In the genomic region with DNA sequence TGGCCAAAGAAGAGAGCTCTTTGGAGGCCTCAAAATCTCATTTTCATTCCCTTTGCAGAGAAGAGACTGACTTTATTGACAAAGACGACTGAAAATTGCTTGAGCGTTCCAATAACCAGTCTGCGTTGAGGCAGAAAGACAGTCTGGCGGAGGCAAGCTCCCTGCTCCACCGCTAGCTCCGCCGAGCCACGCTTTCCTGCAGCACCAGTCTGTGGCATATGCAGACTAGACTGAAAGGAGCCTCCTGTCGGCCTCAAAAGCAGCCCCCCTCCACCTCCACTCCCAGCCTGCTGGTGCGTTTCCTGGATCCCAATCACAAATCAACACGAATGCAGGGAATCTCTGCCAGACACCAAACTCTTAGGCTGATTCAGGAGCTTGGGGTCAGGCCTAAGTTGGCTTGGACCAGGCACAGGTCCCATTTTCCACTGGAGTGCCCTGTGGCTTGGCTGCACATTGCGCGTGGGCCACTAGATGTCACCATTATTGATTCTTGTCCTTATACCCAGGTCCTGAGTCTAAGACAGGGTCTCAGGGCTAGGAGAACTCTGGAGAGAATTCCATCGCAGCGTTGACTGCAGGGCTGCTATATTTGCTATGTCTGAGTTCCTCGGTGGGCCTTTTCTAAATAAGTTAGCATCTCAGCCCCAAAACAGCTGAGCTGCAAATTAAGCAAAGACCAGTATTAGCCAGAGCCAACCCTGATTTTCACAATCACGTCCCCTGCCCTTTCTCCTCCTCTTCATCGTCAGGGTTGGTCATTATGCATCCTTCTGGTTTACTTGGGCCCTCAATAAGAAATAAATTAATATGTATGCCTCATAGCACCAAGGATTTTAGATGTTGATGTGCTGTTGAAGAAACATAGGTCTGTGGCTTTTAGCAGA, we compare ENCODE assay signal across 8 cellular contexts. TPM values are rescaled to one million over a fixed set of nuclear protein-coding genes. Genes with fewer than 3 reads are reported as not detected.
DNase-seq lines count a peak whose midpoint lies in the region; ATAC-seq and TF ChIP-seq lines count a peak whose summit lies in the region.

No MANE protein-coding gene starts in this region.

- intact Hi-C loops in esophagus squamous epithelium (cut with DNase I): no loop called here
- intact Hi-C loops in thyroid gland (cut with DNase I): loop anchor here (10.0 kb wide), 2 partner anchors 65 to 225 kb away; a partner anchor contains a TSS

- peaks cover 0 to 1% of the 10 kb centered on the region in 2 experiments; a peak in 1 of 5 replicates for H3K9me3 Mint-ChIP-seq in H9
- no peaks in the 10 kb centered on the region for H3K9me3 Mint-ChIP-seq in activated CD8-positive, alpha-beta memory T cell treated with anti-CD3 and anti-CD28 coated beads, Interleukin-2, amount 10 ng/mL, durations not matched to agents 7 days and 5 days (ENCODE audit: low read depth)
- H3K9me3 Mint-ChIP-seq in nephron progenitor cell: peaks cover 5% of the 10 kb centered on the region

- CTCF ChIA-PET in activated CD8-positive, alpha-beta memory T cell treated with anti-CD3 and anti-CD28 coated beads, Interleukin-2, amount 10 ng/mL, durations not matched to agents 7 days and 5 days (lab: Charles Lee): interaction anchor here (1.1 to 1.3 kb wide), 2 partner anchors 21 to 229 kb away, joined by 3 to 6 read pairs; no protein-coding TSS in a partner anchor

- H3K4me1 Mint-ChIP-seq in H9 (peaks cover 10 to 12% of the 10 kb centered on the region in 2 experiments), nephron progenitor cell (no peaks in the 10 kb centered on the region)
- peaks cover 3% of the 10 kb centered on the region for H3K4me1 Mint-ChIP-seq in activated CD8-positive, alpha-beta memory T cell treated with anti-CD3 and anti-CD28 coated beads, Interleukin-2, amount 10 ng/mL, durations not matched to agents 7 days and 5 days

- TF ChIP-seq POLR2A in esophagus squamous epithelium (IDR thresholded peaks at IDR 0.05): no peak
- TF ChIP-seq POLR2A in thyroid gland (IDR thresholded peaks at IDR 0.05): no peak

- DNase-seq in D341Med (ENCODE audit: low spot score) (peak; percentile 75), H9 (peak; percentile 71), NCI-H524 treated with DMSO at 0.1 percent for 48 hours (lab: John Stamatoyannopoulos, UW) (peak; percentile 8), esophagus squamous epithelium (lab: John Stamatoyannopoulos, UW) (no peak), nephron progenitor cell (peak; percentile 64), thyroid gland (peak; percentile 81 to 83)
- DNase-seq in activated CD8-positive, alpha-beta memory T cell treated with anti-CD3 and anti-CD28 coated beads, Interleukin-2, amount 10 ng/mL, durations not matched to agents 7 days and 5 days: peak; percentile 59

- no peak overlapping the region for H4K5ac ChIP-seq in H9 (ENCODE audit: insufficient read length, low read depth, low read length)

- H2BK15ac ChIP-seq in H9 (ENCODE audit: low read depth, low read length): no peak overlapping the region

- H3K14ac ChIP-seq in H9 (ENCODE audit: insufficient read depth, low read length): no peak overlapping the region

- H3K23me2 ChIP-seq in H9 (ENCODE audit: insufficient read length, low read depth, low read length, poor library complexity, severe bottlenecking): no peaks in the 10 kb centered on the region

- no peaks in the 10 kb centered on the region for H3K36me3 ChIP-seq in esophagus squamous epithelium
- no peaks in the 10 kb centered on the region for H3K36me3 ChIP-seq in thyroid gland

- no peak overlapping the region for H3K4me2 ChIP-seq in H9 (ENCODE audit: insufficient read depth, insufficient read length, low read length)

- H3K79me2 ChIP-seq in H9 (ENCODE audit: insufficient read depth, low read length): no peaks in the 10 kb centered on the region

- no peak overlapping the region for H4K91ac ChIP-seq in H9 (ENCODE audit: insufficient read length, low read depth, low read length)

- no peak overlapping the region for H2AFZ ChIP-seq in H9 (ENCODE audit: low read length)

- H3K27ac Mint-ChIP-seq in H9 (no peak overlapping the region; a peak in 1 of 7 replicates), nephron progenitor cell (peak overlapping the region; percentile 71)
- H3K27ac Mint-ChIP-seq in activated CD8-positive, alpha-beta memory T cell treated with anti-CD3 and anti-CD28 coated beads, Interleukin-2, amount 10 ng/mL, durations not matched to agents 7 days and 5 days: no peak overlapping the region

- TF ChIP-seq CTCF in H9 (conservative IDR thresholded peaks at IDR 0.05) (peak; percentile 68), esophagus squamous epithelium (IDR thresholded peaks at IDR 0.05) (peak; percentile 30 to 60 (median 46)), nephron progenitor cell (IDR thresholded peaks at IDR 0.05) (peak; percentile 59), thyroid gland (IDR thresholded peaks at IDR 0.05) (peak; percentile 35 to 81 (median 70))

- no peaks in the 10 kb centered on the region for H3K9me3 ChIP-seq in H9 (ENCODE audit: control insufficient read depth, low read depth, low read length)
- H3K9me3 ChIP-seq in esophagus squamous epithelium: no peaks in the 10 kb centered on the region
- H3K9me3 ChIP-seq in thyroid gland: no peaks in the 10 kb centered on the region

- H3K4me3 ChIP-seq in esophagus squamous epithelium (no peak overlapping the region), thyroid gland (replicated peaks in 1 of 3) (no peak overlapping the region)

- no peak overlapping the region for H3K4ac ChIP-seq in H9 (ENCODE audit: low read depth, low read length)

- H4K8ac ChIP-seq in H9 (replicated peaks; ENCODE audit: insufficient read length, low read depth, low read length): no peak overlapping the region

- H3K36me3 Mint-ChIP-seq in H9 (ENCODE audit: insufficient read depth in 1 of 3, low read depth in 3 of 3) (peaks cover 0 to 3% (median 0%) of the 10 kb centered on the region in 3 experiments; a peak in 1 of 7 replicates), nephron progenitor cell (ENCODE audit: low read depth) (no peaks in the 10 kb centered on the region)
- no peaks in the 10 kb centered on the region for H3K36me3 Mint-ChIP-seq in activated CD8-positive, alpha-beta memory T cell treated with anti-CD3 and anti-CD28 coated beads, Interleukin-2, amount 10 ng/mL, durations not matched to agents 7 days and 5 days

- H3T11ph ChIP-seq in H9 (ENCODE audit: low read length): no peak overlapping the region

- H3K4me1 ChIP-seq in H9 (ENCODE audit: insufficient read depth, low read length): no peaks in the 10 kb centered on the region
- H3K4me1 ChIP-seq in esophagus squamous epithelium: peaks cover 0 to 30% (median 3%) of the 10 kb centered on the region in 3 donors
- no peaks in the 10 kb centered on the region for H3K4me1 ChIP-seq in thyroid gland

- H3K18ac ChIP-seq in H9 (ENCODE audit: insufficient read length, low read depth, low read length): no peak overlapping the region

- no peak overlapping the region for H3K23ac ChIP-seq in H9 (ENCODE audit: insufficient read length, low read depth, low read length)

- ATAC-seq in activated CD8-positive, alpha-beta memory T cell treated with anti-CD3 and anti-CD28 coated beads, Interleukin-2, amount 10 ng/mL, durations not matched to agents 7 days and 5 days: peak; percentile 88
- no peak for ATAC-seq in HG02763 (IDR thresholded peaks at IDR 0.05; ENCODE audit: unreplicated experiment)

- no peak overlapping the region for H2BK12ac ChIP-seq in H9 (ENCODE audit: insufficient read length, low read depth, low read length)

- H3K4me3 Mint-ChIP-seq in H9 (no peak overlapping the region), nephron progenitor cell (no peak overlapping the region)
- H3K4me3 Mint-ChIP-seq in activated CD8-positive, alpha-beta memory T cell treated with anti-CD3 and anti-CD28 coated beads, Interleukin-2, amount 10 ng/mL, durations not matched to agents 7 days and 5 days: no peak overlapping the region

- no peaks in the 10 kb centered on the region for H3K79me1 ChIP-seq in H9 (ENCODE audit: insufficient read depth, low read depth, low read length, poor library complexity, severe bottlenecking)

- H2BK120ac ChIP-seq in H9 (ENCODE audit: low read depth, low read length, poor library complexity, severe bottlenecking): no peak overlapping the region

- H2BK20ac ChIP-seq in H9 (ENCODE audit: low read depth, low read length, poor library complexity, severe bottlenecking): no peak overlapping the region

- H3K27me3 Mint-ChIP-seq in H9 (ENCODE audit: low read depth) (peaks cover 10% of the 10 kb centered on the region; the same call in 1 of the 2 replicates), nephron progenitor cell (ENCODE audit: low read depth, poor library complexity) (peaks cover 4% of the 10 kb centered on the region)
- peaks cover 3% of the 10 kb centered on the region for H3K27me3 Mint-ChIP-seq in activated CD8-positive, alpha-beta memory T cell treated with anti-CD3 and anti-CD28 coated beads, Interleukin-2, amount 10 ng/mL, durations not matched to agents 7 days and 5 days

- no CpG with 5 or more reads among the region's 18 CpGs for WGBS in H9 (ENCODE audit: extremely low coverage, insufficient read length, low lambda C conversion rate)
- 65 to 68% methylated on average over 17 to 18 of the region's 18 CpGs for WGBS in esophagus squamous epithelium, 2 donors
- 61 to 63% methylated on average over 18 of the region's 18 CpGs for WGBS in thyroid gland, 2 donors

- H2AK5ac ChIP-seq in H9 (ENCODE audit: insufficient read length, low read length): no peak overlapping the region

- no peak overlapping the region for H3K56ac ChIP-seq in H9 (ENCODE audit: insufficient read length, low read depth, low read length)

- H2BK5ac ChIP-seq in H9 (ENCODE audit: insufficient read length, low read length): no peak overlapping the region

- H3K27me3 ChIP-seq in H9 (ENCODE audit: insufficient read depth, low read length) (no peaks in the 10 kb centered on the region), esophagus squamous epithelium (peaks cover 0 to 11% (median 0%) of the 10 kb centered on the region in 4 donors), thyroid gland (no peaks in the 10 kb centered on the region)

- no peak overlapping the region for H3K9ac ChIP-seq in H9 (ENCODE audit: extremely low read depth, insufficient read length, low read length)

- H3K27ac ChIP-seq in H9 (ENCODE audit: insufficient read length, low read depth, low read length): no peak overlapping the region
- no peak overlapping the region for H3K27ac ChIP-seq in esophagus squamous epithelium
- H3K27ac ChIP-seq in thyroid gland: no peak overlapping the region

- no peaks in the 10 kb centered on the region for H4K20me1 ChIP-seq in H9 (ENCODE audit: control insufficient read depth, insufficient read depth, insufficient read length)

RNA-seq across cellular contexts. Expression of a gene that starts 5.2 kb away (rescaled TPM):
- total RNA-seq in H9 (2021) (29.2 and 31.1 TPM in 2 replicates), esophagus squamous epithelium (10 to 100 TPM in 1 of 4 donors, 1 to 10 TPM in 3; 5.1 to 19.8 (median 9.3) TPM), thyroid gland (10 to 100 TPM; 28.6 to 46.9 (median 38.0) TPM)
- 10 to 100 TPM; 24.8 to 30.5 TPM for total RNA-seq in activated CD8-positive, alpha-beta memory T cell treated with anti-CD3 and anti-CD28 coated beads, Interleukin-2, amount 10 ng/mL, durations not matched to agents 7 days and 5 days
